In genomic region chr22:28245579-28246224, GRCh38 we compare ENCODE assay signal across 35 cellular contexts.
DNase-seq lines count a peak whose midpoint lies in the region; ATAC-seq, FAIRE-seq and TF ChIP-seq lines count a peak whose summit lies in the region.
"Had no signal": no experiment of that assay in that cellular context is flagged by ENCODE, and none has a peak within 500 bp of the region (broad histone marks: within the 10 kb centered on the region; RNA-seq: fewer than 3 reads in every experiment).

No MANE protein-coding gene starts in this region.

- H3K4me3 Mint-ChIP-seq in CD8-positive, alpha-beta T cell = no peak overlapping the region
- H3K4me3 Mint-ChIP-seq: activated CD8-positive, alpha-beta T cell treated with anti-CD3 and anti-CD28 coated beads for 36 hours; activated naive CD4-positive, alpha-beta T cell treated with anti-CD3 and anti-CD28 coated beads, Interleukin-2, amount 50 U/mL, for 24 hours; activated T-helper 17 cell treated with anti-CD3 and anti-CD28 coated beads, Interleukin-2, amount 50 U/mL, for 72 hours; B cell; CD8-positive, alpha-beta memory T cell; H9; neural crest cell had no signal

- TF ChIP-seq POLR2A in A549 (IDR thresholded peaks at IDR 0.05; ENCODE audit: low read length) = no peak

- FAIRE-seq in A549 (lab: Jason Lieb, UNC) = no peak
- FAIRE-seq: A204.1, frontal cortex had no signal

- no peaks in the 10 kb centered on the region for H3K4me1 Mint-ChIP-seq in CD8-positive, alpha-beta T cell (ENCODE audit: low read depth)
- H3K4me1 Mint-ChIP-seq: activated naive CD4-positive, alpha-beta T cell treated with anti-CD3 and anti-CD28 coated beads, Interleukin-2, amount 50 U/mL, for 24 hours; activated T-helper 17 cell treated with anti-CD3 and anti-CD28 coated beads, Interleukin-2, amount 50 U/mL, for 72 hours; B cell; CD8-positive, alpha-beta memory T cell had no signal

- POLR2A ChIA-PET in A549 (lab: Yijun Ruan, JAX) = no interaction called here
- POLR2A ChIA-PET in CD8-positive, alpha-beta T cell (lab: Charles Lee) = no interaction called here

- H3K4me2 ChIP-seq in A549 = peak overlapping the region; percentile 46; the same call in 2 of the 3 replicates
- H3K4me2 ChIP-seq in osteoblast (ENCODE audit: insufficient read depth, low read length) = peak overlapping the region; percentile 28

- no peaks in the 10 kb centered on the region for H4K20me1 ChIP-seq in osteoblast (ENCODE audit: insufficient read depth, low read length)

- no peaks in the 10 kb centered on the region for H3K9me3 Mint-ChIP-seq in CD8-positive, alpha-beta T cell
- H3K9me3 Mint-ChIP-seq: activated CD8-positive, alpha-beta T cell treated with anti-CD3 and anti-CD28 coated beads for 36 hours; activated naive CD4-positive, alpha-beta T cell treated with anti-CD3 and anti-CD28 coated beads, Interleukin-2, amount 50 U/mL, for 24 hours; activated T-helper 17 cell treated with anti-CD3 and anti-CD28 coated beads, Interleukin-2, amount 50 U/mL, for 72 hours; CD8-positive, alpha-beta memory T cell; H9; neural crest cell had no signal

- no peaks in the 10 kb centered on the region for H3K79me2 ChIP-seq in osteoblast (ENCODE audit: insufficient read depth, low read length)

- DNase-seq in A549 (ENCODE audit: low read depth in 1 of 2, low spot score in 1 of 2) (no peak), NCI-H69 (lab: John Stamatoyannopoulos, UW) (peak; percentile 32), left colon (no peak), osteoblast (ENCODE audit: insufficient read length, low spot score, missing footprints) (no peak), omental fat pad (ENCODE audit: low spot score) (no peak)
- no peak for DNase-seq in CD8-positive, alpha-beta T cell
- no peak for DNase-seq in activated naive CD4-positive, alpha-beta T cell (lab: John Stamatoyannopoulos, UW)
- DNase-seq: activated CD4-positive, alpha-beta T cell treated with anti-CD3 and anti-CD28 coated beads for 1 hour; activated CD8-positive, alpha-beta T cell treated with anti-CD3 and anti-CD28 coated beads for 36 hours; aorta; CD8-positive, alpha-beta memory T cell; central memory CD4-positive, alpha-beta T cell; dermis blood vessel endothelial cell; H9; hypothalamus; islet precursor cell; Karpas-422; lower lobe of right lung; NCI-H1417 treated with DMSO at 0.1 percent for 48 hours; NCI-H2081 treated with DMSO at 0.1 percent for 48 hours; NCI-H748 treated with DMSO at 0.1 percent for 48 hours; posterior cingulate gyrus; stimulated activated CD4-positive, alpha-beta T cell treated with anti-CD3 and anti-CD28 coated beads, Interleukin-15, amount 100 ng/mL, for 24 hours; stimulated activated naive CD4-positive, alpha-beta T cell; T-helper 2 cell; uterus had no signal

- H3K36me3 Mint-ChIP-seq in CD8-positive, alpha-beta T cell = no peaks in the 10 kb centered on the region
- H3K36me3 Mint-ChIP-seq: activated naive CD4-positive, alpha-beta T cell treated with anti-CD3 and anti-CD28 coated beads, Interleukin-2, amount 50 U/mL, for 24 hours; CD8-positive, alpha-beta memory T cell had no signal

- H2AFZ ChIP-seq in osteoblast (ENCODE audit: low read length) = no peak overlapping the region

- CTCF ChIA-PET in A549 (lab: Yijun Ruan, JAX) = interaction anchor here (1.8 kb wide), 1 partner anchor 8 kb away, joined by 6 read pairs; no protein-coding TSS in a partner anchor
- CTCF ChIA-PET in CD8-positive, alpha-beta T cell (lab: Charles Lee) = no interaction called here

- TF ChIP-seq EP300 in A549 (IDR thresholded peaks at IDR 0.05) = no peak

- no peaks in the 10 kb centered on the region for H3K36me3 ChIP-seq in osteoblast (ENCODE audit: insufficient read depth, low read length)
- H3K36me3 ChIP-seq in CD8-positive, alpha-beta T cell (ENCODE audit: insufficient read depth, low read length) = no peaks in the 10 kb centered on the region
- H3K36me3 ChIP-seq: esophagus muscularis mucosa, lower lobe of right lung, uterus had no signal

- no peak overlapping the region for H3K4me3 ChIP-seq in A549
- H3K4me3 ChIP-seq in osteoblast (ENCODE audit: insufficient read depth, low read length) = no peak overlapping the region
- H3K4me3 ChIP-seq in CD8-positive, alpha-beta T cell (ENCODE audit: low read depth, low read length) = no peak overlapping the region
- H3K4me3 ChIP-seq: esophagus muscularis mucosa, lower lobe of right lung, uterus had no signal

- H3K27ac Mint-ChIP-seq in CD8-positive, alpha-beta T cell = no peak overlapping the region
- H3K27ac Mint-ChIP-seq: activated CD8-positive, alpha-beta T cell treated with anti-CD3 and anti-CD28 coated beads for 36 hours; activated naive CD4-positive, alpha-beta T cell treated with anti-CD3 and anti-CD28 coated beads, Interleukin-2, amount 50 U/mL, for 24 hours; activated T-helper 17 cell treated with anti-CD3 and anti-CD28 coated beads, Interleukin-2, amount 50 U/mL, for 72 hours; B cell; CD8-positive, alpha-beta memory T cell; H9 had no signal

- TF ChIP-seq CTCF in A549 (IDR thresholded peaks at IDR 0.05) (no peak), osteoblast (IDR thresholded peaks at IDR 0.05; ENCODE audit: extremely low read depth, low read depth, low read length) (no peak), omental fat pad (IDR thresholded peaks at IDR 0.05) (no peak)
- TF ChIP-seq CTCF in CD8-positive, alpha-beta T cell (IDR thresholded peaks at IDR 0.05) = no peak

- intact Hi-C loops in left colon (cut with DNase I, micrococcal nuclease) = no loop called here
- intact Hi-C loops in CD8-positive, alpha-beta T cell (cut with DNase I, micrococcal nuclease) = no loop called here

- H3K4me1 ChIP-seq in A549 (peaks cover 20% of the 10 kb centered on the region; the same call in 2 of the 3 replicates), osteoblast (ENCODE audit: insufficient read depth, low read length) (peaks cover 51% of the 10 kb centered on the region)
- H3K4me1 ChIP-seq in CD8-positive, alpha-beta T cell (ENCODE audit: insufficient read depth, low read length) = no peaks in the 10 kb centered on the region

- peaks cover 6% of the 10 kb centered on the region for H3K27me3 Mint-ChIP-seq in CD8-positive, alpha-beta T cell (ENCODE audit: low read depth)
- H3K27me3 Mint-ChIP-seq: activated CD8-positive, alpha-beta T cell treated with anti-CD3 and anti-CD28 coated beads for 36 hours had no signal

- no peak for ATAC-seq in A549
- peak; percentile 66 for ATAC-seq in left colon
- no peak for ATAC-seq in omental fat pad (ENCODE audit: low FRiP score)
- ATAC-seq in GM19467 (IDR thresholded peaks at IDR 0.05; ENCODE audit: unreplicated experiment) = no peak
- ATAC-seq in CD8-positive, alpha-beta T cell = no peak
- ATAC-seq: activated CD8-positive, alpha-beta T cell treated with anti-CD3 and anti-CD28 coated beads for 36 hours; activated T-helper 17 cell treated with anti-CD3 and anti-CD28 coated beads, Interleukin-2, amount 50 U/mL, for 72 hours; sciatic nerve had no signal

- no peaks in the 10 kb centered on the region for H3K27me3 ChIP-seq in osteoblast (ENCODE audit: insufficient read depth, low read length)
- H3K27me3 ChIP-seq in CD8-positive, alpha-beta T cell (ENCODE audit: insufficient read depth, low read length) = no peaks in the 10 kb centered on the region
- H3K27me3 ChIP-seq: esophagus muscularis mucosa, uterus had no signal

- no peak for TF ChIP-seq RAD21 in A549 (conservative IDR thresholded peaks at IDR 0.05 in 1 of 2, IDR thresholded peaks at IDR 0.05 in 1 of 2)

- WGBS in A549 (ENCODE audit: missing lambda C conversion rate) = 42% methylated on average over 5 of the region's 5 CpGs

- H3K9me3 ChIP-seq in A549 (no peaks in the 10 kb centered on the region), osteoblast (ENCODE audit: low read depth, low read length) (no peaks in the 10 kb centered on the region)
- no peaks in the 10 kb centered on the region for H3K9me3 ChIP-seq in CD8-positive, alpha-beta T cell (ENCODE audit: low read length)
- H3K9me3 ChIP-seq: esophagus muscularis mucosa, lower lobe of right lung, uterus had no signal

- no peak overlapping the region for H3K27ac ChIP-seq in A549
- H3K27ac ChIP-seq in osteoblast (ENCODE audit: low read depth, low read length) = peak overlapping the region; percentile 70
- H3K27ac ChIP-seq in CD8-positive, alpha-beta T cell (ENCODE audit: low read depth, low read length) = no peak overlapping the region
- H3K27ac ChIP-seq: esophagus muscularis mucosa, lower lobe of right lung had no signal

TF ChIP-seq in A549, 52 proteins besides CTCF, POLR2A, EP300 and RAD21 (continues in another document):
- TF ChIP-seq SMC3 (IDR thresholded peaks at IDR 0.05) = no peak
- TF ChIP-seq ZC3H11A (IDR thresholded peaks at IDR 0.05) = no peak
- no peak for TF ChIP-seq HMGXB4 (CRISPR knock-in tag; IDR thresholded peaks at IDR 0.05; ENCODE audit: borderline replicate concordance)
- no peak for TF ChIP-seq RFX5 (IDR thresholded peaks at IDR 0.05)
- no peak for TF ChIP-seq PHF8 (IDR thresholded peaks at IDR 0.05; ENCODE audit: borderline replicate concordance, low read depth)
- TF ChIP-seq TFCP2L1 (CRISPR knock-in tag; IDR thresholded peaks at IDR 0.05) = no peak
- no peak for TF ChIP-seq HOXB5 (CRISPR knock-in tag; IDR thresholded peaks at IDR 0.05)
- no peak for TF ChIP-seq MAFK (IDR thresholded peaks at IDR 0.05; ENCODE audit: partially characterized antibody)
- TF ChIP-seq POLR2AphosphoS2 (conservative IDR thresholded peaks at IDR 0.05; ENCODE audit: low read length) = no peak
- no peak for TF ChIP-seq HEYL (CRISPR knock-in tag; IDR thresholded peaks at IDR 0.05)
- no peak for TF ChIP-seq HOXA7 (CRISPR knock-in tag; IDR thresholded peaks at IDR 0.05)
- no peak for TF ChIP-seq EHF (CRISPR knock-in tag; IDR thresholded peaks at IDR 0.05)
- no peak for TF ChIP-seq KDM5A (IDR thresholded peaks at IDR 0.05)
- no peak for TF ChIP-seq ZNF302 (CRISPR knock-in tag; IDR thresholded peaks at IDR 0.05)
